In genomic region chr1:157042852-157043251, GRCh38 we compare ENCODE assay signal across 17 cellular contexts. TPM values are rescaled to one million over a fixed set of nuclear protein-coding genes. Genes with fewer than 3 reads are reported as not detected.
DNase-seq lines count a peak whose midpoint lies in the region; ATAC-seq, FAIRE-seq and TF ChIP-seq lines count a peak whose summit lies in the region.
"Had no signal": no experiment of that assay in that cellular context is flagged by ENCODE, and none has a peak within 500 bp of the region (broad histone marks: within the 10 kb centered on the region; RNA-seq: fewer than 3 reads in every experiment).

No MANE protein-coding gene starts in this region.

- H3K9ac ChIP-seq in SK-N-SH: no peak overlapping the region
- H3K9ac ChIP-seq in mammary epithelial cell (ENCODE audit: insufficient read depth, low read length): no peak overlapping the region
- H3K9ac ChIP-seq in keratinocyte (ENCODE audit: control insufficient read depth, extremely low read depth, insufficient read depth, low read length): no peak overlapping the region
- H3K9ac ChIP-seq in subcutaneous abdominal adipose tissue (ENCODE audit: low read length in 5 of 5): peak overlapping the region in 2 of 5 donors; percentile 12 to 66

- H3K4me3 ChIP-seq in SK-N-SH (ENCODE audit: low read depth in 2 of 2, low read length in 1 of 2) (peak overlapping the region in 1 of 2 experiments; percentile 66; a peak in 1 of 4 replicates), mammary epithelial cell (replicated peaks in 1 of 3; ENCODE audit: insufficient read depth in 1 of 3, low read depth in 2 of 3, low read length in 3 of 3) (no peak overlapping the region), keratinocyte (ENCODE audit: control insufficient read depth in 2 of 3, extremely low read depth in 1 of 3, insufficient read depth in 2 of 3, low read depth in 1 of 3, low read length in 3 of 3) (no peak overlapping the region), subcutaneous abdominal adipose tissue (ENCODE audit: low read depth in 1 of 5, low read length in 5 of 5) (peak overlapping the region in 4 of 5 donors; percentile 8 to 84 (median 80))

- H3K9me3 ChIP-seq in SK-N-SH: no peaks in the 10 kb centered on the region
- no peaks in the 10 kb centered on the region for H3K9me3 ChIP-seq in mammary epithelial cell (replicated peaks; ENCODE audit: insufficient read depth, low read length)
- no peaks in the 10 kb centered on the region for H3K9me3 ChIP-seq in keratinocyte (ENCODE audit: control insufficient read depth, low read depth, low read length)
- no peaks in the 10 kb centered on the region for H3K9me3 ChIP-seq in subcutaneous abdominal adipose tissue (ENCODE audit: control insufficient read depth in 5 of 5, low read length in 5 of 5)
- H3K9me3 ChIP-seq: uterus had no signal

- dilution Hi-C loops in mammary epithelial cell (cut with HindIII; ENCODE audit: low sequenced_read_pairs) (no loop called here), keratinocyte (cut with MboI; ENCODE audit: extremely low pct_ligation_motif_present, low sequenced_read_pairs) (no loop called here)

- BruUV-seq in mammary epithelial cell (replicated peaks; lab: Mats Ljungman, UMichigan): no TSS peak

- no peak for TF ChIP-seq RAD21 in SK-N-SH (IDR thresholded peaks at IDR 0.05; ENCODE audit: low read length)

- DNase-seq in SK-N-SH (no peak), mammary epithelial cell (no peak), keratinocyte (ENCODE audit: low read depth, low spot score) (no peak), posterior vena cava (ENCODE audit: low spot score) (no peak)
- DNase-seq in effector CD4-positive, alpha-beta T cell: no peak
- DNase-seq: activated CD4-positive, alpha-beta T cell treated with anti-CD3 and anti-CD28 coated beads, Interleukin-2, amount 50 U/mL, for 1 hour; effector memory CD8-positive, alpha-beta T cell; Karpas-422; NCI-H2171 treated with DMSO at 0.1 percent for 48 hours; uterus had no signal

- WGBS in SK-N-SH (ENCODE audit: low lambda C conversion rate): 96% methylated on average over 2 of the region's 2 CpGs
- 58% methylated on average over 2 of the region's 2 CpGs for WGBS in mammary epithelial cell (ENCODE audit: low coverage, missing lambda C conversion rate)

- no peak for TF ChIP-seq EP300 in SK-N-SH (IDR thresholded peaks at IDR 0.05; ENCODE audit: borderline replicate concordance in 1 of 2, low read depth in 1 of 2, low read length in 1 of 2)

- TF ChIP-seq CTCF in SK-N-SH (IDR thresholded peaks at IDR 0.05) (no peak), mammary epithelial cell (conservative IDR thresholded peaks at IDR 0.05 in 1 of 2, IDR thresholded peaks at IDR 0.05 in 1 of 2; ENCODE audit: extremely low read depth in 1 of 2, insufficient read depth in 1 of 2, low read depth in 1 of 2, low read length in 2 of 2) (no peak), keratinocyte (optimal IDR thresholded peaks at IDR 0.05 in 1 of 3, IDR thresholded peaks at IDR 0.05 in 1 of 3, conservative IDR thresholded peaks at IDR 0.05 in 1 of 3; ENCODE audit: extremely low read depth in 1 of 3, insufficient read depth in 2 of 3, low read length in 3 of 3) (no peak)

- H3K27ac ChIP-seq in SK-N-SH (ENCODE audit: low read depth in 2 of 2, low read length in 1 of 2) (no peak overlapping the region), mammary epithelial cell (ENCODE audit: insufficient read depth, low read depth, low read length) (no peak overlapping the region), keratinocyte (ENCODE audit: control insufficient read depth, insufficient read depth, low read length) (no peak overlapping the region), subcutaneous abdominal adipose tissue (ENCODE audit: low read depth, low read length) (no peak overlapping the region)
- H3K27ac ChIP-seq: SJSA1, uterus had no signal

- H3F3A ChIP-seq in SK-N-SH (replicated peaks; ENCODE audit: insufficient read depth): peaks cover 5% of the 10 kb centered on the region

- H2AFZ ChIP-seq in SK-N-SH (ENCODE audit: low read depth) (no peak overlapping the region), mammary epithelial cell (ENCODE audit: low read depth, low read length) (no peak overlapping the region), keratinocyte (ENCODE audit: control insufficient read depth, low read length) (no peak overlapping the region)

- ATAC-seq in SK-N-SH treated with all-trans-retinoic acid at 6 μM for 48 hours: no peak
- no peak for ATAC-seq in HG02678 (IDR thresholded peaks at IDR 0.05; ENCODE audit: unreplicated experiment)
- ATAC-seq: effector memory CD8-positive, alpha-beta T cell had no signal

- FAIRE-seq in keratinocyte (lab: Jason Lieb, UNC): no peak

- POLR2A ChIA-PET in SK-N-SH (lab: Yijun Ruan, JAX): no interaction called here

- intact Hi-C loops in mammary epithelial cell (cut with micrococcal nuclease): no loop called here
- intact Hi-C loops in posterior vena cava (cut with DNase I): no loop called here

- H4K20me1 ChIP-seq in SK-N-SH (ENCODE audit: insufficient read depth) (peaks cover 56% of the 10 kb centered on the region), mammary epithelial cell (ENCODE audit: insufficient read depth, low read length) (no peaks in the 10 kb centered on the region), keratinocyte (ENCODE audit: control insufficient read depth, extremely low read depth, insufficient read depth, low read length) (no peaks in the 10 kb centered on the region)

- H3K9me2 ChIP-seq in SK-N-SH: no peaks in the 10 kb centered on the region

- H3K4me2 ChIP-seq in SK-N-SH: peak overlapping the region; percentile 88
- peak overlapping the region; percentile 92 for H3K4me2 ChIP-seq in mammary epithelial cell (ENCODE audit: insufficient read depth, low read depth, low read length)
- H3K4me2 ChIP-seq in keratinocyte (ENCODE audit: control insufficient read depth, extremely low read depth, insufficient read depth, low read depth, low read length): peak overlapping the region; percentile 97

- peaks cover 15 to 30% of the 10 kb centered on the region in 2 experiments for H3K4me1 ChIP-seq in SK-N-SH (ENCODE audit: control insufficient read depth in 1 of 2, insufficient read depth in 2 of 2, low read depth in 1 of 2, low read length in 1 of 2)
- peaks cover 15% of the 10 kb centered on the region for H3K4me1 ChIP-seq in mammary epithelial cell (ENCODE audit: insufficient read depth, low read length)
- peaks cover 21% of the 10 kb centered on the region for H3K4me1 ChIP-seq in keratinocyte (ENCODE audit: control insufficient read depth, extremely low read depth, insufficient read depth, low read length)
- peaks cover 3 to 59% (median 48%) of the 10 kb centered on the region in 5 donors for H3K4me1 ChIP-seq in subcutaneous abdominal adipose tissue (ENCODE audit: control insufficient read depth in 5 of 5, insufficient read depth in 5 of 5, low read length in 5 of 5)

- peaks cover 5% of the 10 kb centered on the region for H3K9me1 ChIP-seq in keratinocyte (ENCODE audit: control insufficient read depth, extremely low read depth, insufficient read depth, low read length)

- CTCF ChIA-PET in SK-N-SH (lab: Yijun Ruan, JAX): no interaction called here
- CTCF ChIA-PET in mammary epithelial cell (lab: Charles Lee; ENCODE audit: low non-redundant PET): no interaction called here

- in situ Hi-C loops in mammary epithelial cell (cut with MboI; ENCODE audit: low sequenced_read_pairs in 2 of 2): no loop called here

- H3K27me3 ChIP-seq in SK-N-SH (ENCODE audit: insufficient read depth) (no peaks in the 10 kb centered on the region), mammary epithelial cell (ENCODE audit: insufficient read depth, low read length) (no peaks in the 10 kb centered on the region), keratinocyte (ENCODE audit: control insufficient read depth, extremely low read depth, insufficient read depth, low read length) (no peaks in the 10 kb centered on the region), subcutaneous abdominal adipose tissue (ENCODE audit: control insufficient read depth in 5 of 5, insufficient read depth in 4 of 5, low read length in 5 of 5) (no peaks in the 10 kb centered on the region)
- H3K27me3 ChIP-seq: SJSA1, uterus had no signal

- H3K36me3 ChIP-seq in SK-N-SH (replicated peaks in 1 of 2; ENCODE audit: control insufficient read depth in 1 of 2, insufficient read depth in 2 of 2, low read length in 1 of 2) (peaks cover 0 to 10% of the 10 kb centered on the region in 2 experiments), mammary epithelial cell (ENCODE audit: insufficient read depth, low read length) (no peaks in the 10 kb centered on the region), keratinocyte (ENCODE audit: control insufficient read depth in 2 of 2, extremely low read depth in 1 of 2, insufficient read depth in 2 of 2, low read length in 2 of 2) (peaks cover 0 to 2% of the 10 kb centered on the region in 2 experiments), subcutaneous abdominal adipose tissue (ENCODE audit: control insufficient read depth in 5 of 5, insufficient read depth in 5 of 5, low read length in 5 of 5) (no peaks in the 10 kb centered on the region)
- H3K36me3 ChIP-seq: uterus had no signal

- H3K79me2 ChIP-seq in SK-N-SH (ENCODE audit: insufficient read depth) (peaks cover 72% of the 10 kb centered on the region), mammary epithelial cell (ENCODE audit: insufficient read depth, low read length) (peaks cover 64% of the 10 kb centered on the region), keratinocyte (ENCODE audit: control insufficient read depth, insufficient read depth, low read length) (peaks cover 28% of the 10 kb centered on the region)

RNA-seq across cellular contexts. Expression of gene ARHGEF11, which starts 2.7 kb away (rescaled TPM):
- 16.8 and 19.0 TPM in 2 replicates for polyA plus RNA-seq in SK-N-SH (2012; rRNA removed)
- polyA plus RNA-seq in SK-N-SH (2012; cell fraction: cytosol; rRNA removed): 7.6 and 11.5 TPM in 2 replicates
- 42.4 and 42.7 TPM in 2 replicates for polyA plus RNA-seq in SK-N-SH (2012; cell fraction: nucleus; rRNA removed)
- total RNA-seq in mammary epithelial cell: 10 to 100 TPM; 23.4 to 26.5 TPM
- 14.2 TPM for polyA plus RNA-seq in mammary epithelial cell
- polyA minus RNA-seq in mammary epithelial cell: 33.5 TPM
- 7.8 to 13.0 TPM (median 8.0 TPM) in 3 replicates for polyA plus RNA-seq in keratinocyte
- polyA plus RNA-seq in keratinocyte (2011; ENCODE audit: low read depth): 4.1 TPM
- 6.2 and 6.9 TPM in 2 replicates for polyA plus RNA-seq in keratinocyte (2011; cell fraction: cytosol; rRNA removed)
- polyA plus RNA-seq in keratinocyte (2011; cell fraction: nucleus; rRNA removed): 19.2 and 24.4 TPM in 2 replicates
- 4.9 and 10.4 TPM in 2 replicates for polyA plus RNA-seq in keratinocyte (2012; ENCODE audit: low replicate concordance)
- 15.5 to 28.8 TPM (median 15.6 TPM) in 3 replicates for polyA minus RNA-seq in keratinocyte
- 15.5 TPM for polyA minus RNA-seq in keratinocyte (2011; cell fraction: cytosol; rRNA and poly(A)+ RNA removed)
- polyA minus RNA-seq in keratinocyte (2011; cell fraction: nucleus; rRNA and poly(A)+ RNA removed): 17.9 and 26.5 TPM in 2 replicates
- 10 to 100 TPM; 28.8 to 32.2 TPM for total RNA-seq in posterior vena cava

RNA-seq across cellular contexts. Expression of gene ETV3L, which starts 56.8 kb away (rescaled TPM):
- polyA plus RNA-seq in SK-N-SH (2012; rRNA removed) (not detected in 2 replicates), mammary epithelial cell (not detected), keratinocyte (not detected in 3 replicates)
- polyA plus RNA-seq in SK-N-SH (2012; cell fraction: cytosol; rRNA removed): not detected in 2 replicates
- polyA plus RNA-seq in SK-N-SH (2012; cell fraction: nucleus; rRNA removed): not detected in 2 replicates
- total RNA-seq in mammary epithelial cell (not detected), posterior vena cava (not detected)
- polyA minus RNA-seq in mammary epithelial cell (not detected), keratinocyte (not detected in 3 replicates)
- polyA plus RNA-seq in keratinocyte (2011; ENCODE audit: low read depth): not detected
- not detected in 2 replicates for polyA plus RNA-seq in keratinocyte (2011; cell fraction: cytosol; rRNA removed)
- polyA plus RNA-seq in keratinocyte (2011; cell fraction: nucleus; rRNA removed): not detected in 2 replicates
- polyA plus RNA-seq in keratinocyte (2012; ENCODE audit: low replicate concordance): not detected in 2 replicates
- not detected for polyA minus RNA-seq in keratinocyte (2011; cell fraction: cytosol; rRNA and poly(A)+ RNA removed)
- not detected in 2 replicates for polyA minus RNA-seq in keratinocyte (2011; cell fraction: nucleus; rRNA and poly(A)+ RNA removed)
- total RNA-seq: A172, kidney epithelial cell, pulmonary artery endothelial cell, SJSA1, uterus had no signal

Comparison
In these comparisons a context has a peak if more than half of its experiments do, and no peak if none do; other contexts are left out.
1. H3K4me3 ChIP-seq: peak in subcutaneous abdominal adipose tissue (4 of 5); none in mammary epithelial cell (0 of 3) and keratinocyte (0 of 3).
2. Peak in every context shown above with its lines, with median percentiles within 50 percentile points of each other: H3K4me2 ChIP-seq.